Comparison of ENCODE assay signal across 9 cellular contexts in genomic region chr15:43662293-43662692, GRCh38. TPM values are rescaled to one million over a fixed set of nuclear protein-coding genes. Genes with fewer than 3 reads are reported as not detected.
DNase-seq lines count a peak whose midpoint lies in the region; ATAC-seq, FAIRE-seq and TF ChIP-seq lines count a peak whose summit lies in the region.
"Not testable (repeated sequence)": the region's sequence is repeated elsewhere in the genome, so short reads cannot be mapped to it uniquely, and the experiment has no call there.
"Had no signal": no experiment of that assay in that cellular context is flagged by ENCODE, and none has a peak within 500 bp of the region (broad histone marks: within the 10 kb centered on the region; RNA-seq: fewer than 3 reads in every experiment).

No MANE protein-coding gene starts in this region.

- not testable (repeated sequence) for TF ChIP-seq POLR2A in GM12891 (IDR thresholded peaks at IDR 0.05; ENCODE audit: low read depth, low read length)

- not testable (repeated sequence) for H3K27ac Mint-ChIP-seq in activated B cell treated with CpG ODN at 0.5 μM for 24 hours; memory B cell; stimulated activated memory B cell treated with anti-CD40 and anti-IgM and Interleukin-4, amounts not matched to agents 10 μg/mL and 1 μg/mL and 100 μg/mL, for 72 hours

- TF ChIP-seq CTCF in activated B cell treated with CpG ODN at 0.5 μM for 24 hours (IDR thresholded peaks at IDR 0.05), result not testable (repeated sequence)

- FAIRE-seq in GM12891 (lab: Jason Lieb, UNC) (peak; percentile 71), GM19239 (lab: Jason Lieb, UNC) (peak; percentile 35)

- not testable (repeated sequence) for H3K36me3 Mint-ChIP-seq in activated B cell treated with CpG ODN at 0.5 μM for 24 hours (ENCODE audit: low read depth); memory B cell
- peaks cover 10% of the 10 kb centered on the region for H3K36me3 Mint-ChIP-seq in stimulated activated memory B cell treated with anti-CD40 and anti-IgM and Interleukin-4, amounts not matched to agents 10 μg/mL and 1 μg/mL and 100 μg/mL, for 72 hours

- not testable (repeated sequence) for H3K27me3 Mint-ChIP-seq in activated B cell treated with CpG ODN at 0.5 μM for 24 hours; memory B cell; stimulated activated memory B cell treated with anti-CD40 and anti-IgM and Interleukin-4, amounts not matched to agents 10 μg/mL and 1 μg/mL and 100 μg/mL, for 72 hours

- not testable (repeated sequence) for H3K4me1 Mint-ChIP-seq in activated B cell treated with CpG ODN at 0.5 μM for 24 hours; memory B cell; stimulated activated memory B cell treated with anti-CD40 and anti-IgM and Interleukin-4, amounts not matched to agents 10 μg/mL and 1 μg/mL and 100 μg/mL, for 72 hours

- CTCF ChIA-PET in activated B cell treated with CpG ODN at 0.5 μM for 24 hours (lab: Charles Lee), result not testable (repeated sequence)

- POLR2A ChIA-PET in activated B cell treated with CpG ODN at 0.5 μM for 24 hours (lab: Charles Lee), result not testable (repeated sequence)

- H3K4me3 Mint-ChIP-seq in activated B cell treated with CpG ODN at 0.5 μM for 24 hours; memory B cell; stimulated activated memory B cell treated with anti-CD40 and anti-IgM and Interleukin-4, amounts not matched to agents 10 μg/mL and 1 μg/mL and 100 μg/mL, for 72 hours: not testable (repeated sequence)

- intact Hi-C loops in activated B cell treated with CpG ODN at 0.5 μM for 24 hours (cut with micrococcal nuclease), result not testable (repeated sequence)

- peak; percentile 37 for ATAC-seq in activated B cell treated with CpG ODN at 0.5 μM for 24 hours (ENCODE audit: low read depth)
- peak; percentile 64 for ATAC-seq in memory B cell (ENCODE audit: low read depth)
- peak; percentile 55 for ATAC-seq in stimulated activated memory B cell treated with anti-CD40 and anti-IgM and Interleukin-4, amounts not matched to agents 10 μg/mL and 1 μg/mL and 100 μg/mL, for 72 hours

- not testable (repeated sequence) for H3K9me3 Mint-ChIP-seq in activated B cell treated with CpG ODN at 0.5 μM for 24 hours; memory B cell; stimulated activated memory B cell treated with anti-CD40 and anti-IgM and Interleukin-4, amounts not matched to agents 10 μg/mL and 1 μg/mL and 100 μg/mL, for 72 hours

- not testable (repeated sequence) for DNase-seq in GM12891 (ENCODE audit: insufficient read length, low spot score); GM19239 (ENCODE audit: insufficient read length, low spot score); activated B cell treated with CpG ODN at 0.5 μM for 24 hours; memory B cell (ENCODE audit: low spot score in 2 of 2)

RNA-seq across cellular contexts. Expression of gene CATSPER2, which starts 13.6 kb away (rescaled TPM):
- 2.8 TPM for polyA plus RNA-seq in GM12891 (2012; ENCODE audit: low read depth, missing spikeins)
- total RNA-seq in activated B cell treated with CpG ODN at 0.5 μM for 24 hours, result 12.9 and 13.8 TPM in 2 replicates

RNA-seq across cellular contexts. Expression of gene CKMT1A, which starts 31.4 kb away (rescaled TPM):
- 0.05 TPM for polyA plus RNA-seq in GM12891 (2012; ENCODE audit: low read depth, missing spikeins)
- not detected in 2 replicates for total RNA-seq in activated B cell treated with CpG ODN at 0.5 μM for 24 hours
- total RNA-seq: CD4-positive, alpha-beta T cell; CD8-positive, alpha-beta T cell had no signal
- polyA plus RNA-seq: AG04450 had no signal

RNA-seq across cellular contexts. Expression of gene STRC, which starts 43.7 kb away (rescaled TPM):
- 0.24 TPM for polyA plus RNA-seq in GM12891 (2012; ENCODE audit: low read depth, missing spikeins)
- 0.42 and 0.49 TPM in 2 replicates for total RNA-seq in activated B cell treated with CpG ODN at 0.5 μM for 24 hours
- polyA plus RNA-seq: AG04450, BJ had no signal
